Comparison of ENCODE assay signal across 8 cellular contexts in the genomic region with DNA sequence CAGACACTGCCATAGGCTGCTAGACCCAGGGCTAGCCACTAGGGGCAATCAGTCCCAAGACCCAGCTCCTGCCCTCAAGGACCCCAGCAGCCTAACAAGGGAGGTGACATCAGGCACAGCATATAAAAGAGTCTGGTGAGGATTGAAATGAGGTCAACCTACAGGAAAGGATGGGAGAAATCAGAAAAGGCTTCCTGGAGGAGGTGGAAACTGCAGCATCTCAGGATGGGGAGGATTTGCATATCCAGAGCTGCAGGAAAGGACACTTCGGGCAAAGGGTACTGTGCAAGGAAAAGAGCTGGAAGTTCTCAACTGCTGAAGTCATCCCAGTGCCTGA. TPM values are rescaled to one million over a fixed set of nuclear protein-coding genes. Genes with fewer than 3 reads are reported as not detected.
DNase-seq lines count a peak whose midpoint lies in the region; ATAC-seq, FAIRE-seq and TF ChIP-seq lines count a peak whose summit lies in the region.

No MANE protein-coding gene starts in this region.

- DNase-seq in NCI-H2196 (lab: John Stamatoyannopoulos, UW; ENCODE audit: unreplicated experiment) (peak; percentile 43), kidney (no peak), tibial nerve (ENCODE audit: low spot score in 2 of 2) (no peak)
- DNase-seq in activated naive CD4-positive, alpha-beta T cell treated with anti-CD3 and anti-CD28 coated beads for 36 hours, result peak; percentile 50

- H3K9me3 Mint-ChIP-seq in activated naive CD4-positive, alpha-beta T cell treated with anti-CD3 and anti-CD28 coated beads for 36 hours, result no peaks in the 10 kb centered on the region

- peaks cover 8 to 16% of the 10 kb centered on the region in 2 donors for H3K36me3 ChIP-seq in kidney (ENCODE audit: control insufficient read depth in 1 of 2, insufficient read depth in 2 of 2, low read length in 2 of 2)
- peaks cover 0 to 51% (median 0%) of the 10 kb centered on the region in 3 donors for H3K36me3 ChIP-seq in tibial nerve

- peaks cover 2% of the 10 kb centered on the region for H3K36me3 Mint-ChIP-seq in activated naive CD4-positive, alpha-beta T cell treated with anti-CD3 and anti-CD28 coated beads for 36 hours (ENCODE audit: low read depth)

- intact Hi-C loops in activated naive CD4-positive, alpha-beta T cell treated with anti-CD3 and anti-CD28 coated beads for 36 hours (cut with micrococcal nuclease), result loop anchor here (5.0 kb wide), 1 partner anchor 373 kb away; a partner anchor contains a TSS
- intact Hi-C loops in kidney (cut with DNase I), result no loop called here

- ATAC-seq in GM18502 (IDR thresholded peaks at IDR 0.05; ENCODE audit: poor library complexity, unreplicated experiment), result peak; percentile 28
- no peak for ATAC-seq in HG03095 (IDR thresholded peaks at IDR 0.05; ENCODE audit: unreplicated experiment)
- ATAC-seq in HG03521 (IDR thresholded peaks at IDR 0.05; ENCODE audit: unreplicated experiment), result no peak

- H3K9me3 ChIP-seq in kidney (ENCODE audit: control insufficient read depth in 1 of 2, low read length in 2 of 2) (no peaks in the 10 kb centered on the region), tibial nerve (no peaks in the 10 kb centered on the region)

- CTCF ChIA-PET in activated naive CD4-positive, alpha-beta T cell treated with anti-CD3 and anti-CD28 coated beads for 36 hours (lab: Charles Lee), result interaction anchor here (0.6 to 7.2 kb wide), 11 partner anchors 7 to 194 kb away, joined by 3 to 56 read pairs (median 4); a partner anchor contains a TSS

- no peak overlapping the region for H3K4me3 Mint-ChIP-seq in activated naive CD4-positive, alpha-beta T cell treated with anti-CD3 and anti-CD28 coated beads for 36 hours

- H3K27me3 ChIP-seq in tibial nerve, result no peaks in the 10 kb centered on the region

- H3K27ac Mint-ChIP-seq in activated naive CD4-positive, alpha-beta T cell treated with anti-CD3 and anti-CD28 coated beads for 36 hours, result no peak overlapping the region

- H3K4me3 ChIP-seq in kidney (ENCODE audit: low read length in 2 of 2), result no peak overlapping the region
- H3K4me3 ChIP-seq in tibial nerve, result no peak overlapping the region

- peaks cover 5% of the 10 kb centered on the region for H3K27me3 Mint-ChIP-seq in activated naive CD4-positive, alpha-beta T cell treated with anti-CD3 and anti-CD28 coated beads for 36 hours (ENCODE audit: low read depth)

- H3K4me1 Mint-ChIP-seq in activated naive CD4-positive, alpha-beta T cell treated with anti-CD3 and anti-CD28 coated beads for 36 hours (ENCODE audit: low read depth), result peaks cover 24% of the 10 kb centered on the region

- WGBS in tibial nerve, 2 donors, result 71 to 88% methylated on average over 1 of the region's 1 CpG

- TF ChIP-seq EP300 in tibial nerve (IDR thresholded peaks at IDR 0.05), result no peak

- TF ChIP-seq CTCF in C4-2B (conservative IDR thresholded peaks at IDR 0.05), result peak; percentile 75
- peak; percentile 33 for TF ChIP-seq CTCF in kidney (IDR thresholded peaks at IDR 0.05; ENCODE audit: borderline replicate concordance, extremely low read depth, insufficient read depth)
- peak in 4 of 5 experiments; percentile 12 to 38 (median 26) for TF ChIP-seq CTCF in tibial nerve (IDR thresholded peaks at IDR 0.05)

- H3K27ac ChIP-seq in C4-2B (no peak overlapping the region), kidney (ENCODE audit: low read depth in 2 of 2, low read length in 2 of 2) (no peak overlapping the region), tibial nerve (peak overlapping the region in 2 of 4 donors; percentile 98)

- H3K9ac ChIP-seq in kidney (ENCODE audit: low read length in 2 of 2), result no peak overlapping the region

- H3K4me1 ChIP-seq in kidney (ENCODE audit: control insufficient read depth in 1 of 2, insufficient read depth in 1 of 2, low read depth in 1 of 2, low read length in 2 of 2), result peaks cover 21 to 22% of the 10 kb centered on the region in 2 donors
- peaks cover 3 to 71% (median 29%) of the 10 kb centered on the region in 4 donors for H3K4me1 ChIP-seq in tibial nerve

- FAIRE-seq in kidney (lab: Jason Lieb, UNC), result no peak

- no peak for TF ChIP-seq POLR2A in tibial nerve (IDR thresholded peaks at IDR 0.05)

RNA-seq across cellular contexts. Expression of a gene that starts 2.9 kb away (rescaled TPM):
- 10 to 100 TPM; 75.1 to 78.7 TPM for total RNA-seq in activated naive CD4-positive, alpha-beta T cell treated with anti-CD3 and anti-CD28 coated beads for 36 hours
- 87.5 TPM for total RNA-seq in kidney
- polyA plus RNA-seq in kidney (ENCODE audit: insufficient read depth, low read depth, low replicate concordance), result 59.3 TPM
- total RNA-seq in tibial nerve, result 100 to 1,000 TPM; 164 to 209 (median 176) TPM

RNA-seq across cellular contexts. Expression of a gene that starts 6.6 kb away (rescaled TPM):
- total RNA-seq in activated naive CD4-positive, alpha-beta T cell treated with anti-CD3 and anti-CD28 coated beads for 36 hours, result 1 to 10 TPM; 6.5 to 7.2 TPM
- total RNA-seq in kidney, result 15.1 TPM
- 28.5 TPM for polyA plus RNA-seq in kidney (ENCODE audit: insufficient read depth, low read depth, low replicate concordance)
- total RNA-seq in tibial nerve, result 10 to 100 TPM; 44.8 to 69.0 (median 61.6) TPM

RNA-seq across cellular contexts. Expression of a gene that starts 35.2 kb away (rescaled TPM):
- 100 to 1,000 TPM; 273 to 282 TPM for total RNA-seq in activated naive CD4-positive, alpha-beta T cell treated with anti-CD3 and anti-CD28 coated beads for 36 hours
- total RNA-seq in kidney, result 29.0 TPM
- polyA plus RNA-seq in kidney (ENCODE audit: insufficient read depth, low read depth, low replicate concordance), result 14.9 TPM
- 10 to 100 TPM; 43.8 to 82.8 (median 52.4) TPM for total RNA-seq in tibial nerve

Comparison
In these comparisons a context has a peak if more than half of its experiments do, and no peak if none do; other contexts are left out.
1. DNase-seq: peak in NCI-H2196 (single experiment) and activated naive CD4-positive, alpha-beta T cell treated with anti-CD3 and anti-CD28 coated beads for 36 hours (single experiment); none in kidney (single experiment) and tibial nerve (0 of 2).
2. Peak in every context shown above with its lines, with median percentiles within 50 percentile points of each other: CTCF ChIP-seq.